In genomic region chr14:30691751-30692398, GRCh38 we compare ENCODE assay signal across 25 cellular contexts.
DNase-seq lines count a peak whose midpoint lies in the region; ATAC-seq, FAIRE-seq and TF ChIP-seq lines count a peak whose summit lies in the region.
"Had no signal": no experiment of that assay in that cellular context is flagged by ENCODE, and none has a peak within 500 bp of the region (broad histone marks: within the 10 kb centered on the region; RNA-seq: fewer than 3 reads in every experiment).

No MANE protein-coding gene starts in this region.

- ATAC-seq in activated CD8-positive, alpha-beta memory T cell treated with anti-CD3 and anti-CD28 coated beads, Interleukin-2, amount 10 ng/mL, durations not matched to agents 7 days and 5 days: no peak
- ATAC-seq in HG03097 (IDR thresholded peaks at IDR 0.05; ENCODE audit: low FRiP score, unreplicated experiment): no peak
- ATAC-seq: stimulated activated naive B cell treated with anti-CD40 and anti-IgM and Interleukin-4, amounts not matched to agents 10 μg/mL and 1 μg/mL and 100 μg/mL, for 72 hours had no signal

- H3K9ac ChIP-seq in HUES64 (ENCODE audit: low read depth, low read length): 0 out of 2 replicates have a peak overlapping the region, but pooled peaks have one; percentile 90
- no peak overlapping the region; a peak in 1 of 7 replicates for H3K9ac ChIP-seq in H1 (replicated peaks in 1 of 4; ENCODE audit: extremely low read depth in 1 of 4, low read depth in 3 of 4, low read length in 3 of 4)

- H3K4ac ChIP-seq in H1 (replicated peaks; ENCODE audit: insufficient read length, low read depth, low read length): peak overlapping the region; percentile 57

- WGBS in HUES64: 94% methylated on average over 5 of the region's 5 CpGs
- WGBS in H1 (ENCODE audit: extremely low coverage in 1 of 2, insufficient coverage in 1 of 2, insufficient read length in 1 of 2, insufficient replicate concordance in 2 of 2, low coverage in 1 of 2, low lambda C conversion rate in 2 of 2, missing lambda C conversion rate in 1 of 2), 2 experiments: 75% methylated on average over 5 of the region's 5 CpGs; no CpG with 5 or more reads in 1 of the 2 experiments
- 97% methylated on average over 5 of the region's 5 CpGs for WGBS in suprapubic skin

- H2AK5ac ChIP-seq in H1 (ENCODE audit: low read depth, low read length): no peak overlapping the region

- H3K4me1 Mint-ChIP-seq in activated CD8-positive, alpha-beta memory T cell treated with anti-CD3 and anti-CD28 coated beads, Interleukin-2, amount 10 ng/mL, durations not matched to agents 7 days and 5 days: peaks cover 7% of the 10 kb centered on the region
- peaks cover 14% of the 10 kb centered on the region for H3K4me1 Mint-ChIP-seq in osteocyte (ENCODE audit: unreplicated experiment)
- H3K4me1 Mint-ChIP-seq: stimulated activated naive B cell treated with anti-CD40 and anti-IgM and Interleukin-4, amounts not matched to agents 10 μg/mL and 1 μg/mL and 100 μg/mL, for 72 hours had no signal

- H4K5ac ChIP-seq in H1 (ENCODE audit: insufficient read length, low read depth, low read length): no peak overlapping the region

- H2BK20ac ChIP-seq in H1 (ENCODE audit: low read length): no peak overlapping the region

- POLR2A ChIA-PET in H1 (lab: Charles Lee; ENCODE audit: partially characterized antibody): interaction anchor here (0.9 to 1.6 kb wide), 3 partner anchors 9 to 70 kb away, joined by 3 to 5 read pairs (median 3); partner anchors contain the start of gene SCFD1

- H3K27ac Mint-ChIP-seq in activated CD8-positive, alpha-beta memory T cell treated with anti-CD3 and anti-CD28 coated beads, Interleukin-2, amount 10 ng/mL, durations not matched to agents 7 days and 5 days: no peak overlapping the region
- H3K27ac Mint-ChIP-seq in osteocyte (ENCODE audit: unreplicated experiment): peak overlapping the region; percentile 91
- H3K27ac Mint-ChIP-seq: HFFc6 had no signal

- peak overlapping the region; percentile 69; the same call in 1 of the 2 replicates for H3K4me3 ChIP-seq in HUES64 (ENCODE audit: low read length)
- H3K4me3 ChIP-seq in H1 (ENCODE audit: extremely low read depth in 1 of 4, insufficient read depth in 2 of 4, low read depth in 3 of 4, low read length in 4 of 4): peak overlapping the region in 1 of 4 experiments; percentile 65; a peak in 2 of 8 replicates
- H3K4me3 ChIP-seq in suprapubic skin: no peak overlapping the region
- H3K4me3 ChIP-seq: SK-N-MC had no signal

- peaks cover 4% of the 10 kb centered on the region for H3K36me3 Mint-ChIP-seq in activated CD8-positive, alpha-beta memory T cell treated with anti-CD3 and anti-CD28 coated beads, Interleukin-2, amount 10 ng/mL, durations not matched to agents 7 days and 5 days
- peaks cover 12% of the 10 kb centered on the region for H3K36me3 Mint-ChIP-seq in osteocyte (ENCODE audit: unreplicated experiment)

- H3K27me3 ChIP-seq in HUES64 (ENCODE audit: insufficient read depth, low read length) (no peaks in the 10 kb centered on the region), H1 (replicated peaks in 1 of 4; ENCODE audit: control insufficient read depth in 3 of 4, extremely low read depth in 1 of 4, insufficient read depth in 3 of 4, low read length in 3 of 4) (no peaks in the 10 kb centered on the region), suprapubic skin (no peaks in the 10 kb centered on the region)

- DNase-seq in activated CD8-positive, alpha-beta memory T cell treated with anti-CD3 and anti-CD28 coated beads, Interleukin-2, amount 10 ng/mL, durations not matched to agents 7 days and 5 days: no peak
- DNase-seq in activated CD8-positive, alpha-beta memory T cell treated with anti-CD3 and anti-CD28 coated beads for 24 hours: no peak
- DNase-seq in H1 (ENCODE audit: low read depth in 1 of 2, low spot score in 2 of 2) (no peak), osteocyte (ENCODE audit: extremely low spot score, unreplicated experiment) (no peak), GM19238 (ENCODE audit: insufficient read length, low spot score) (no peak), suprapubic skin (ENCODE audit: low spot score in 2 of 2) (no peak)
- DNase-seq: 8988T; AML-193; Caco-2; caudate nucleus; dermis blood vessel endothelial cell; DMS79 treated with DMSO at 0.1 percent for 48 hours; head of caudate nucleus; HFFc6; IMR-90; left ventricle myocardium inferior; NCI-H1105; NCI-H2081; NK-92 treated with Interleukin-12 subunit alpha and Interleukin-12 subunit beta, amount 100 ng/mL, for 24 hours; stimulated activated CD4-positive, alpha-beta T cell treated with anti-CD3 and anti-CD28 coated beads, Interleukin-2, amount 100 ng/mL, for 48 hours; stimulated activated naive B cell treated with anti-CD40 and anti-IgM and Interleukin-4, amounts not matched to agents 10 μg/mL and 1 μg/mL and 100 μg/mL, for 72 hours had no signal

- TF ChIP-seq RAD21 in H1 (IDR thresholded peaks at IDR 0.05 in 1 of 2, conservative IDR thresholded peaks at IDR 0.05 in 1 of 2; ENCODE audit: low read depth in 2 of 2, low read length in 2 of 2): no peak

- no peak for TF ChIP-seq CTCF in H1 (IDR thresholded peaks at IDR 0.05; ENCODE audit: control extremely low read depth in 1 of 3, insufficient read depth in 1 of 3, low read depth in 1 of 3, low read length in 3 of 3)
- no peak for TF ChIP-seq CTCF in osteocyte (IDR thresholded peaks at IDR 0.05)
- TF ChIP-seq CTCF in suprapubic skin (IDR thresholded peaks at IDR 0.05): no peak

- no peak overlapping the region for H2AFZ ChIP-seq in H1 (ENCODE audit: low read length)

- no peaks in the 10 kb centered on the region for H3K79me1 ChIP-seq in H1 (ENCODE audit: low read depth, low read length)

- H2BK120ac ChIP-seq in H1 (replicated peaks; ENCODE audit: low read depth, low read length): no peak overlapping the region

- no peaks in the 10 kb centered on the region for H3K23me2 ChIP-seq in H1 (ENCODE audit: low read depth, low read length)

- CTCF ChIA-PET in activated CD8-positive, alpha-beta memory T cell treated with anti-CD3 and anti-CD28 coated beads, Interleukin-2, amount 10 ng/mL, durations not matched to agents 7 days and 5 days (lab: Charles Lee): no interaction called here
- CTCF ChIA-PET in H1 (lab: Charles Lee; ENCODE audit: partially characterized antibody): interaction anchor here (0.7 to 1.9 kb wide), 5 partner anchors 9 to 20 kb away, joined by 3 to 8 read pairs (median 3); no protein-coding TSS in a partner anchor

- H3K27ac ChIP-seq in HUES64 (ENCODE audit: low read depth, low read length): peak overlapping the region; percentile 52; the same call in 1 of the 2 replicates
- H3K27ac ChIP-seq in H1 (ENCODE audit: low read depth, low read length): no peak overlapping the region
- H3K27ac ChIP-seq in suprapubic skin: no peak overlapping the region
- H3K27ac ChIP-seq: SK-N-MC had no signal

- H3K4me1 ChIP-seq in HUES64 (ENCODE audit: insufficient read depth, low read length) (peaks cover 26% of the 10 kb centered on the region), H1 (replicated peaks in 1 of 4; ENCODE audit: control insufficient read depth in 3 of 4, insufficient read depth in 4 of 4, low read length in 3 of 4) (peaks cover 0 to 18% (median 4%) of the 10 kb centered on the region in 4 experiments; a peak in 3 of 7 replicates), suprapubic skin (no peaks in the 10 kb centered on the region)
- H3K4me1 ChIP-seq: Caco-2 had no signal

- H4K8ac ChIP-seq in H1 (ENCODE audit: extremely low read depth, insufficient read depth, low read length): no peak overlapping the region

- H3K18ac ChIP-seq in H1 (ENCODE audit: extremely low read depth, low read length): no peak overlapping the region

- no peak overlapping the region for H2BK12ac ChIP-seq in H1 (ENCODE audit: low read depth, low read length)

- H3K36me3 ChIP-seq in HUES64 (ENCODE audit: insufficient read depth, low read length) (peaks cover 26% of the 10 kb centered on the region), H1 (ENCODE audit: control insufficient read depth in 2 of 4, insufficient read depth in 4 of 4, low read length in 3 of 4) (peaks cover 0 to 9% (median 0%) of the 10 kb centered on the region in 4 experiments; a peak in 1 of 8 replicates), suprapubic skin (peaks cover 19% of the 10 kb centered on the region)

- TF ChIP-seq POLR2A in H1 (IDR thresholded peaks at IDR 0.05; ENCODE audit: control extremely low read depth in 1 of 2, low read depth in 2 of 2, low read length in 2 of 2) (no peak), suprapubic skin (IDR thresholded peaks at IDR 0.05) (no peak)

- H3K23ac ChIP-seq in H1 (ENCODE audit: insufficient read length): no peak overlapping the region

- H3K56ac ChIP-seq in H1 (replicated peaks; ENCODE audit: insufficient read length, low read depth, low read length): no peak overlapping the region

- no peak overlapping the region for H3K14ac ChIP-seq in H1 (ENCODE audit: insufficient read length)

- no peak for TF ChIP-seq EP300 in H1 (IDR thresholded peaks at IDR 0.05; ENCODE audit: borderline replicate concordance in 1 of 2, low read depth in 2 of 2, low read length in 2 of 2)
- no peak for TF ChIP-seq EP300 in suprapubic skin (IDR thresholded peaks at IDR 0.05)

- no peak overlapping the region for H4K91ac ChIP-seq in H1 (replicated peaks; ENCODE audit: insufficient read length, low read length)

- no peak overlapping the region for H2BK5ac ChIP-seq in H1 (ENCODE audit: low read depth, low read length)

- FAIRE-seq in H1 (lab: Jason Lieb, UNC): no peak
- FAIRE-seq: GM19239 had no signal

- H2BK15ac ChIP-seq in H1 (ENCODE audit: low read length): no peak overlapping the region

- H3K27me3 Mint-ChIP-seq in activated CD8-positive, alpha-beta memory T cell treated with anti-CD3 and anti-CD28 coated beads, Interleukin-2, amount 10 ng/mL, durations not matched to agents 7 days and 5 days: no peaks in the 10 kb centered on the region
- no peaks in the 10 kb centered on the region for H3K27me3 Mint-ChIP-seq in osteocyte (ENCODE audit: unreplicated experiment)
- H3K27me3 Mint-ChIP-seq: stimulated activated naive B cell treated with anti-CD40 and anti-IgM and Interleukin-4, amounts not matched to agents 10 μg/mL and 1 μg/mL and 100 μg/mL, for 72 hours had no signal

- no peaks in the 10 kb centered on the region for H4K20me1 ChIP-seq in H1 (replicated peaks in 1 of 2; ENCODE audit: control insufficient read depth in 1 of 2, insufficient read depth in 2 of 2, low read length in 2 of 2)

- H3K9me3 ChIP-seq in HUES64 (ENCODE audit: insufficient read depth, low read depth, low read length): no peaks in the 10 kb centered on the region
- H3K9me3 ChIP-seq in H1 (ENCODE audit: insufficient read depth in 2 of 2, low read depth in 1 of 2, low read length in 1 of 2): no peaks in the 10 kb centered on the region
- no peaks in the 10 kb centered on the region for H3K9me3 ChIP-seq in suprapubic skin
- H3K9me3 ChIP-seq: Caco-2, left ventricle myocardium inferior had no signal

- H3K9me3 Mint-ChIP-seq in activated CD8-positive, alpha-beta memory T cell treated with anti-CD3 and anti-CD28 coated beads, Interleukin-2, amount 10 ng/mL, durations not matched to agents 7 days and 5 days (ENCODE audit: low read depth): no peaks in the 10 kb centered on the region
- H3K9me3 Mint-ChIP-seq in osteocyte (ENCODE audit: unreplicated experiment): no peaks in the 10 kb centered on the region
- H3K9me3 Mint-ChIP-seq: HFFc6; stimulated activated naive B cell treated with anti-CD40 and anti-IgM and Interleukin-4, amounts not matched to agents 10 μg/mL and 1 μg/mL and 100 μg/mL, for 72 hours had no signal

- peak overlapping the region; percentile 56 for H3K4me3 Mint-ChIP-seq in activated CD8-positive, alpha-beta memory T cell treated with anti-CD3 and anti-CD28 coated beads, Interleukin-2, amount 10 ng/mL, durations not matched to agents 7 days and 5 days
- H3K4me3 Mint-ChIP-seq in osteocyte (ENCODE audit: unreplicated experiment): no peak overlapping the region
- H3K4me3 Mint-ChIP-seq: HFFc6 had no signal

- H3K79me2 ChIP-seq in H1 (ENCODE audit: control insufficient read depth in 1 of 2, insufficient read depth in 2 of 2, low read length in 2 of 2): no peaks in the 10 kb centered on the region

- H3K4me2 ChIP-seq in H1 (ENCODE audit: insufficient read depth in 1 of 2, low read depth in 2 of 2, low read length in 2 of 2): peak overlapping the region; percentile 49 to 74
